8 cellular contexts compared by ENCODE assay signal in genomic region chr6:159217595-159218275, GRCh38. TPM values are rescaled to one million over a fixed set of nuclear protein-coding genes. Genes with fewer than 3 reads are reported as not detected.
DNase-seq lines count a peak whose midpoint lies in the region; TF ChIP-seq lines count a peak whose summit lies in the region.

No MANE protein-coding gene starts in this region.

- H3K4me3 ChIP-seq in hepatocyte (no peak overlapping the region), stomach (no peak overlapping the region)

- H3K27me3 ChIP-seq in hepatocyte: peaks cover 7% of the 10 kb centered on the region
- H3K27me3 ChIP-seq in stomach: peaks cover 0 to 5% (median 0%) of the 10 kb centered on the region in 3 donors

- H3K36me3 ChIP-seq in hepatocyte (replicated peaks; ENCODE audit: insufficient read depth, low read depth): no peaks in the 10 kb centered on the region
- H3K36me3 ChIP-seq in stomach: no peaks in the 10 kb centered on the region

- H3K9me3 ChIP-seq in hepatocyte (ENCODE audit: low read depth): no peaks in the 10 kb centered on the region
- no peaks in the 10 kb centered on the region for H3K9me3 ChIP-seq in stomach

- H3K79me2 ChIP-seq in hepatocyte: no peaks in the 10 kb centered on the region

- no peak for TF ChIP-seq EP300 in stomach (IDR thresholded peaks at IDR 0.05)

- TF ChIP-seq CTCF in hepatocyte (IDR thresholded peaks at IDR 0.05; ENCODE audit: poor library complexity) (peak; percentile 53), stomach (IDR thresholded peaks at IDR 0.05) (peak in 1 of 7 experiments; percentile 27)

- no peaks in the 10 kb centered on the region for H4K20me1 ChIP-seq in hepatocyte (ENCODE audit: insufficient read depth, poor library complexity, severe bottlenecking)

- DNase-seq in D341Med (ENCODE audit: low spot score) (peak; percentile 78), GM19238 (ENCODE audit: insufficient read length, low spot score) (peak; percentile 27), HuH-7 (ENCODE audit: low spot score) (peak; percentile 65), UCSD-AML1 (lab: John Stamatoyannopoulos, UW; ENCODE audit: unreplicated experiment) (peak; percentile 40), hepatocyte (ENCODE audit: low spot score) (peak; percentile 65), stomach (peak; percentile 38), T-helper 9 cell (no peak), putamen (ENCODE audit: low spot score) (no peak)

- intact Hi-C loops in stomach (cut with DNase I; ENCODE audit: low total_unique reads): no loop called here

- H2AFZ ChIP-seq in hepatocyte: no peak overlapping the region

- TF ChIP-seq POLR2A in stomach (IDR thresholded peaks at IDR 0.05): no peak

- WGBS in hepatocyte (ENCODE audit: low lambda C conversion rate, missing lambda C conversion rate): 53% methylated on average over 17 of the region's 17 CpGs
- WGBS in stomach, 5 donors: 51 to 71% (median 55%) methylated on average over 12 to 17 of the region's 17 CpGs

- H3K27ac ChIP-seq in hepatocyte: no peak overlapping the region
- no peak overlapping the region for H3K27ac ChIP-seq in stomach

- H3K4me1 ChIP-seq in hepatocyte (ENCODE audit: insufficient read depth): no peaks in the 10 kb centered on the region
- H3K4me1 ChIP-seq in stomach: no peaks in the 10 kb centered on the region

- H3K4me2 ChIP-seq in hepatocyte: no peak overlapping the region

- no peaks in the 10 kb centered on the region for H3K9me2 ChIP-seq in hepatocyte (replicated peaks; ENCODE audit: insufficient read depth)

RNA-seq across cellular contexts. Expression of gene FNDC1, which starts 48.5 kb away (rescaled TPM):
- total RNA-seq in hepatocyte: 1.3 TPM in 2 replicates
- 0.84 and 1.7 TPM in 2 replicates for polyA plus RNA-seq in hepatocyte
- total RNA-seq in stomach: 10 to 100 TPM in 1 of 5 donors, 1 to 10 TPM in 1, under 1 TPM in 1, not detected in 2; 0.43 to 11.0 (median 4.0) TPM
- under 1 TPM in 2 of 3 donors, not detected in 1; 0.06 to 0.10 TPM for polyA plus RNA-seq in stomach

Comparison
In these comparisons a context has a peak if more than half of its experiments do, and no peak if none do; other contexts are left out.
1. DNase-seq: peak in D341Med (single experiment), GM19238 (single experiment), HuH-7 (single experiment), UCSD-AML1 (single experiment), hepatocyte (single experiment) and stomach (single experiment); none in T-helper 9 cell (single experiment) and putamen (single experiment).